Comparison of ENCODE assay signal across 8 cellular contexts in the genomic region with DNA sequence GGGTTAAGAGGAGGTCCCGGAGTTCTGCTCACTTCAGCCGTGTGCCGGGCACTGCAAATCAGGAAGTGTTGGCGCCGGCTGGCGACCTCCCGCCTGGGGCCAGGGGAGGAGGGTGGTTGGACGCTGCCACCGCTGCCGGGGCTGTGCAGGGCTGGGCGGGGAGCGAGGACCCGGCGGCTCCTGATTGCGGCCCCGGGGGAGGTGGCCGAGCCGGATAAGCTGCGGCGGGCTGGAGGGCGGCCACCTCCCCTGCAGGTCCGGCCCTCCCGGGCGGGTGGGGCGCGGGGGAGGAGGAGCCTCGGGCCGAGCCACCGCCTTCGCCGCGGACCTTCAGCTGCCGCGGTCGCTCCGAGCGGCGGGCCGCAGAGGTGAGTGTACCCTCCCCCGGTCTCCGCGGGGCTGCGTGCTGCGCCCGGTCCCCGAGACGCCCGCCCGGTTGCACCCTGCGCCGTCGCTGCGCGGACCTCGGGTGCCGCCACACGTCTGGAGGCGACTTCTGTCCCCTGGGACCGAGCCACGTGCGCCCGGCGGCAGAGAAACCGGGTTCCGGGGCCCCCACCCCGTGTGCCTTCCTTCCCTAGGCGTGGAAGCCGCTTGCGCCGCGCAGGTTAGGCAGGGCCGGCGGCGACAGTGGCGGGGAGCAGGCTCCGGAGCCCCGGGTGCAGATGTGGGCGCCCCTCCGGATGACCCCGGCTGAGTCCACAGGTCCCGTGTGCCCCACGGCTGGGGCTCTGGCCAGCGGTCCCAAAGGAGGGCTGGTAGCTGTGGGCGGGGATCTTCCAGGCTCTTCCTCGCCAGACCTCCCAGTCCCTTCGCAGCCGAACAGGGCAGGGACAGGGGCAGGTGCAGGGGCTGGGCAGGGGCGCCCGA. TPM values are rescaled to one million over a fixed set of nuclear protein-coding genes. Genes with fewer than 3 reads are reported as not detected.
DNase-seq lines count a peak whose midpoint lies in the region; ATAC-seq and TF ChIP-seq lines count a peak whose summit lies in the region.

A gene with protein sequence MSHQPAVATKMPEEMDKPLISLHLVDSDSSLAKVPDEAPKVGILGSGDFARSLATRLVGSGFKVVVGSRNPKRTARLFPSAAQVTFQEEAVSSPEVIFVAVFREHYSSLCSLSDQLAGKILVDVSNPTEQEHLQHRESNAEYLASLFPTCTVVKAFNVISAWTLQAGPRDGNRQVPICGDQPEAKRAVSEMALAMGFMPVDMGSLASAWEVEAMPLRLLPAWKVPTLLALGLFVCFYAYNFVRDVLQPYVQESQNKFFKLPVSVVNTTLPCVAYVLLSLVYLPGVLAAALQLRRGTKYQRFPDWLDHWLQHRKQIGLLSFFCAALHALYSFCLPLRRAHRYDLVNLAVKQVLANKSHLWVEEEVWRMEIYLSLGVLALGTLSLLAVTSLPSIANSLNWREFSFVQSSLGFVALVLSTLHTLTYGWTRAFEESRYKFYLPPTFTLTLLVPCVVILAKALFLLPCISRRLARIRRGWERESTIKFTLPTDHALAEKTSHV (plus strand): TSS at position 314 of the 870 bp plus-strand sequence. CDS start 7,179 bp downstream, outside the sequence.

- peak within 1 kb of the TSS; percentile 78 for H3K4me3 ChIP-seq in Panc1 (ENCODE audit: low read depth in 2 of 2, low read length in 2 of 2)
- peak within 1 kb of the TSS; percentile 38 to 81 (median 64) for H3K4me3 ChIP-seq in dorsolateral prefrontal cortex
- H3K4me3 ChIP-seq in liver (ENCODE audit: low read depth in 1 of 3, low read length in 3 of 3) = peak within 1 kb of the TSS; percentile 68 to 84 (median 80)

- TF ChIP-seq RAD21 in liver (IDR thresholded peaks at IDR 0.05) = peak; percentile 4 to 6

- ATAC-seq in GM21381 (IDR thresholded peaks at IDR 0.05; ENCODE audit: unreplicated experiment) = peak; percentile 77
- peak; percentile 73 for ATAC-seq in HG03565 (IDR thresholded peaks at IDR 0.05; ENCODE audit: unreplicated experiment)
- peak; percentile 95 for ATAC-seq in Panc1

- H3K9me3 ChIP-seq in Panc1 (ENCODE audit: control insufficient read depth, insufficient read depth, low read depth, low read length) (no peaks in the 10 kb centered on the region), liver (ENCODE audit: control insufficient read depth in 4 of 4, low read length in 3 of 4) (no peaks in the 10 kb centered on the region)

- POLR2A ChIA-PET in Panc1 (lab: Charles Lee) = no interaction called here

- peaks cover 31% of the 10 kb centered on the region for H3K4me1 ChIP-seq in Panc1 (ENCODE audit: control insufficient read depth, insufficient read depth, low read length)
- H3K4me1 ChIP-seq in liver (ENCODE audit: control insufficient read depth in 4 of 4, insufficient read depth in 4 of 4, low read length in 3 of 4) = peaks cover 3 to 68% (median 54%) of the 10 kb centered on the region in 4 donors

- no peak for TF ChIP-seq CTCF in Panc1 (IDR thresholded peaks at IDR 0.05)
- peak in 1 of 56 donors; percentile 18 for TF ChIP-seq CTCF in dorsolateral prefrontal cortex (IDR thresholded peaks at IDR 0.05 in 54 of 56, conservative IDR thresholded peaks at IDR 0.05 in 2 of 56; ENCODE audit: low read depth in 1 of 56, partially characterized antibody in 56 of 56)
- TF ChIP-seq CTCF in liver (IDR thresholded peaks at IDR 0.05; ENCODE audit: low read depth, low read length, missing input control) = peak; percentile 0

- H3K27ac ChIP-seq in Panc1 (ENCODE audit: low read length) (peak within 1 kb of the TSS; percentile 80), dorsolateral prefrontal cortex (peak within 1 kb of the TSS in 8 of 59 donors; percentile 24 to 73 (median 50)), liver (ENCODE audit: low read depth in 1 of 2, low read length in 2 of 2) (peak within 1 kb of the TSS; percentile 84 to 91)

- H3K27me3 ChIP-seq in Panc1 (ENCODE audit: control insufficient read depth, insufficient read depth, low read length) (no peaks in the 10 kb centered on the region), dorsolateral prefrontal cortex (peaks cover 0 to 23% (median 8%) of the 10 kb centered on the region in 45 donors), liver (ENCODE audit: control insufficient read depth in 4 of 4, insufficient read depth in 4 of 4, low read length in 3 of 4) (no peaks in the 10 kb centered on the region)

- H3K9ac ChIP-seq in liver (ENCODE audit: low read depth in 1 of 2, low read length in 2 of 2) = peak within 1 kb of the TSS; percentile 14 to 57

- intact Hi-C loops in Panc1 (cut with micrococcal nuclease; ENCODE audit: unreplicated experiment) (no loop called here), dorsolateral prefrontal cortex (cut with DNase I) (no loop called here)

- CTCF ChIA-PET in Panc1 (lab: Charles Lee) = no interaction called here

- WGBS in liver = under 1% methylated on average over 89 of the region's 89 CpGs

- no TSS peak for BruUV-seq in Panc1 (replicated peaks; lab: Mats Ljungman, UMichigan)

- in situ Hi-C loops in Panc1 (cut with HindIII; ENCODE audit: low pct_unique_long_range_greater_than_20kb, low sequenced_read_pairs) = no loop called here

- H3K36me3 ChIP-seq in Panc1 (ENCODE audit: control insufficient read depth, insufficient read depth, low read length) (no peaks in the 10 kb centered on the region; the same call in 1 of the 2 replicates), liver (ENCODE audit: control insufficient read depth in 4 of 4, insufficient read depth in 3 of 4, low read depth in 1 of 4, low read length in 3 of 4) (peaks cover 0 to 4% (median under 1%) of the 10 kb centered on the region in 4 donors)

- DNase-seq in NCI-H1092 treated with DMSO at 0.1 percent for 48 hours (lab: John Stamatoyannopoulos, UW) (peak; percentile 26), NCI-H1092 (lab: John Stamatoyannopoulos, UW) (no peak), Panc1 (ENCODE audit: low read depth, low spot score) (no peak), dorsolateral prefrontal cortex (peak in 3 of 10 donors; percentile 24 to 70 (median 64)), stromal cell of bone marrow (ENCODE audit: low read depth) (peak; percentile 14)

TF ChIP-seq in liver, 16 proteins besides CTCF, POLR2A, EP300 and RAD21 (continues in another document):
- no peak for TF ChIP-seq HNF4G (IDR thresholded peaks at IDR 0.05)
- TF ChIP-seq FOXA2 (IDR thresholded peaks at IDR 0.05) = no peak
- no peak for TF ChIP-seq EGR1 (IDR thresholded peaks at IDR 0.05; ENCODE audit: low read depth in 2 of 2)
- TF ChIP-seq YY1 (IDR thresholded peaks at IDR 0.05) = no peak
- no peak for TF ChIP-seq NR2F2 (IDR thresholded peaks at IDR 0.05)
- TF ChIP-seq, protein P1, sequence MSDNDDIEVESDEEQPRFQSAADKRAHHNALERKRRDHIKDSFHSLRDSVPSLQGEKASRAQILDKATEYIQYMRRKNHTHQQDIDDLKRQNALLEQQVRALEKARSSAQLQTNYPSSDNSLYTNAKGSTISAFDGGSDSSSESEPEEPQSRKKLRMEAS (IDR thresholded peaks at IDR 0.05) = no peak
- TF ChIP-seq, protein P2, sequence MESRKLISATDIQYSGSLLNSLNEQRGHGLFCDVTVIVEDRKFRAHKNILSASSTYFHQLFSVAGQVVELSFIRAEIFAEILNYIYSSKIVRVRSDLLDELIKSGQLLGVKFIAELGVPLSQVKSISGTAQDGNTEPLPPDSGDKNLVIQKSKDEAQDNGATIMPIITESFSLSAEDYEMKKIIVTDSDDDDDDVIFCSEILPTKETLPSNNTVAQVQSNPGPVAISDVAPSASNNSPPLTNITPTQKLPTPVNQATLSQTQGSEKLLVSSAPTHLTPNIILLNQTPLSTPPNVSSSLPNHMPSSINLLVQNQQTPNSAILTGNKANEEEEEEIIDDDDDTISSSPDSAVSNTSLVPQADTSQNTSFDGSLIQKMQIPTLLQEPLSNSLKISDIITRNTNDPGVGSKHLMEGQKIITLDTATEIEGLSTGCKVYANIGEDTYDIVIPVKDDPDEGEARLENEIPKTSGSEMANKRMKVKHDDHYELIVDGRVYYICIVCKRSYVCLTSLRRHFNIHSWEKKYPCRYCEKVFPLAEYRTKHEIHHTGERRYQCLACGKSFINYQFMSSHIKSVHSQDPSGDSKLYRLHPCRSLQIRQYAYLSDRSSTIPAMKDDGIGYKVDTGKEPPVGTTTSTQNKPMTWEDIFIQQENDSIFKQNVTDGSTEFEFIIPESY (IDR thresholded peaks at IDR 0.05) = no peak
- TF ChIP-seq, protein P3, sequence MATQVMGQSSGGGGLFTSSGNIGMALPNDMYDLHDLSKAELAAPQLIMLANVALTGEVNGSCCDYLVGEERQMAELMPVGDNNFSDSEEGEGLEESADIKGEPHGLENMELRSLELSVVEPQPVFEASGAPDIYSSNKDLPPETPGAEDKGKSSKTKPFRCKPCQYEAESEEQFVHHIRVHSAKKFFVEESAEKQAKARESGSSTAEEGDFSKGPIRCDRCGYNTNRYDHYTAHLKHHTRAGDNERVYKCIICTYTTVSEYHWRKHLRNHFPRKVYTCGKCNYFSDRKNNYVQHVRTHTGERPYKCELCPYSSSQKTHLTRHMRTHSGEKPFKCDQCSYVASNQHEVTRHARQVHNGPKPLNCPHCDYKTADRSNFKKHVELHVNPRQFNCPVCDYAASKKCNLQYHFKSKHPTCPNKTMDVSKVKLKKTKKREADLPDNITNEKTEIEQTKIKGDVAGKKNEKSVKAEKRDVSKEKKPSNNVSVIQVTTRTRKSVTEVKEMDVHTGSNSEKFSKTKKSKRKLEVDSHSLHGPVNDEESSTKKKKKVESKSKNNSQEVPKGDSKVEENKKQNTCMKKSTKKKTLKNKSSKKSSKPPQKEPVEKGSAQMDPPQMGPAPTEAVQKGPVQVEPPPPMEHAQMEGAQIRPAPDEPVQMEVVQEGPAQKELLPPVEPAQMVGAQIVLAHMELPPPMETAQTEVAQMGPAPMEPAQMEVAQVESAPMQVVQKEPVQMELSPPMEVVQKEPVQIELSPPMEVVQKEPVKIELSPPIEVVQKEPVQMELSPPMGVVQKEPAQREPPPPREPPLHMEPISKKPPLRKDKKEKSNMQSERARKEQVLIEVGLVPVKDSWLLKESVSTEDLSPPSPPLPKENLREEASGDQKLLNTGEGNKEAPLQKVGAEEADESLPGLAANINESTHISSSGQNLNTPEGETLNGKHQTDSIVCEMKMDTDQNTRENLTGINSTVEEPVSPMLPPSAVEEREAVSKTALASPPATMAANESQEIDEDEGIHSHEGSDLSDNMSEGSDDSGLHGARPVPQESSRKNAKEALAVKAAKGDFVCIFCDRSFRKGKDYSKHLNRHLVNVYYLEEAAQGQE (IDR thresholded peaks at IDR 0.05) = peak; percentile 85
- peak; percentile 33 to 58 for TF ChIP-seq RXRA (IDR thresholded peaks at IDR 0.05)
- TF ChIP-seq GABPA (IDR thresholded peaks at IDR 0.05 in 1 of 2, conservative IDR thresholded peaks at IDR 0.05 in 1 of 2) = no peak
- TF ChIP-seq JUND (IDR thresholded peaks at IDR 0.05) = no peak
- no peak for TF ChIP-seq FOXA1 (IDR thresholded peaks at IDR 0.05)

RNA-seq across cellular contexts. Expression of the gene that starts here (rescaled TPM):
- total RNA-seq in Panc1 (2021; ENCODE audit: unreplicated experiment) = 44.8 TPM
- 57.3 TPM for polyA plus RNA-seq in Panc1 (2012; ENCODE audit: insufficient read length)
- total RNA-seq in dorsolateral prefrontal cortex = 10 to 100 TPM in 8 of 120 experiments, 1 to 10 TPM in 112; 1.0 to 15.2 (median 4.1) TPM
- 100 to 1,000 TPM in 1 of 2 donors, 10 to 100 TPM in 1; 44.4 to 153 TPM for total RNA-seq in liver
- 100 to 1,000 TPM in 1 of 2 donors, 10 to 100 TPM in 1; 73.5 to 158 TPM for polyA plus RNA-seq in liver

Comparison
In these comparisons a context has a peak if more than half of its experiments do, and no peak if none do; other contexts are left out.
1. DNase-seq: peak in NCI-H1092 treated with DMSO at 0.1 percent for 48 hours (single experiment) and stromal cell of bone marrow (single experiment); none in NCI-H1092 (single experiment) and Panc1 (single experiment).
2. Peak in every context shown above with its lines, with median percentiles within 50 percentile points of each other: ATAC-seq and H3K4me3 ChIP-seq.